In the genomic region with DNA sequence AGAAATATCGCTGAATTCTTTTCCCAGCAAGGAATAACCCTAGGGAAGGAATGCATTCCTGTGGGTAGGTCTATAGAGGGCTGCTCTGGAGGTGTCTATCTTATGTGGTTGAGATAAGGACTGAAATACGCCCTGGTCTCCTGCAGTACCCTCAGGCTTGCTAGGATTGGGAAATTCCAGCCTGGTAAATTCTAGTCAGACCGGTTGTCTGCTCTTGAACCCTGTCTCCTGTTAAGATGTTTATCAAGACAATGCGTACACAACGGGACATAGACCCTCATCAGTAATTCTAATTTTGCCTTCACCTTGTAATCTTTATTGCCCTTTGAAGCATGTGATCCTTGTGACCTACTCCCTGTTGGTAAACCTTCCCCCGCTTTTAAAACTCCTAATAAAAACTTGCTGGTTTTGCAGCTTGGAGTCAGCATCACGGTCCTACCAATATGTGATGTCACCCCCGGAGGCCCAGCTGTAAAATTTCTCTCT, we compare ENCODE assay signal across 10 cellular contexts. TPM values are rescaled to one million over a fixed set of nuclear protein-coding genes. Genes with fewer than 3 reads are reported as not detected.
DNase-seq lines count a peak whose midpoint lies in the region; TF ChIP-seq lines count a peak whose summit lies in the region.
"Not testable (repeated sequence)": the region's sequence is repeated elsewhere in the genome, so short reads cannot be mapped to it uniquely, and the experiment has no call there.
"Had no signal": no experiment of that assay in that cellular context is flagged by ENCODE, and none has a peak within 500 bp of the region (broad histone marks: within the 10 kb centered on the region; RNA-seq: fewer than 3 reads in every experiment).

No MANE protein-coding gene starts in this region.

- not testable (repeated sequence) for H2AFZ ChIP-seq in smooth muscle cell (ENCODE audit: low read depth)

- not testable (repeated sequence) for H3K9me3 ChIP-seq in Caco-2; SJCRH30 (replicated peaks); smooth muscle cell (replicated peaks; ENCODE audit: low read depth)

- H3K27ac Mint-ChIP-seq in Caco-2 (ENCODE audit: unreplicated experiment): not testable (repeated sequence)

- H2BK120ac ChIP-seq in mesendoderm (ENCODE audit: low read depth, low read length): not testable (repeated sequence)

- H3F3A ChIP-seq in smooth muscle cell (ENCODE audit: low read depth): not testable (repeated sequence)

- H3K4ac ChIP-seq in mesendoderm (ENCODE audit: low read depth, low read length): not testable (repeated sequence)

- not testable (repeated sequence) for H3K4me3 ChIP-seq in Caco-2 (ENCODE audit: low read depth, low read length); SJCRH30; fibroblast of the aortic adventitia (ENCODE audit: low read depth, low read length); mesendoderm (ENCODE audit: low read length)
- peak overlapping the region; percentile 14 for H3K4me3 ChIP-seq in smooth muscle cell

- H2BK15ac ChIP-seq in mesendoderm (replicated peaks; ENCODE audit: low read depth): not testable (repeated sequence)

- H3K4me3 Mint-ChIP-seq in Caco-2 (ENCODE audit: unreplicated experiment): not testable (repeated sequence)

- no CpG with 5 or more reads among the region's 8 CpGs for WGBS in mesendoderm (ENCODE audit: extremely low coverage, insufficient coverage, low lambda C conversion rate)
- WGBS in smooth muscle cell (ENCODE audit: low lambda C conversion rate): 4% methylated on average over 8 of the region's 8 CpGs

- H3K27ac ChIP-seq in SJCRH30 (peak overlapping the region; percentile 8; the same call in 1 of the 2 replicates), smooth muscle cell (ENCODE audit: low read depth) (peak overlapping the region; percentile 96)
- H3K27ac ChIP-seq in mesendoderm (ENCODE audit: low read depth, low read length): not testable (repeated sequence)

- not testable (repeated sequence) for TF ChIP-seq CTCF in Caco-2 (IDR thresholded peaks at IDR 0.05; ENCODE audit: insufficient read depth in 1 of 2, low read depth in 1 of 2, low read length in 1 of 2, severe bottlenecking in 1 of 2, unreplicated experiment in 1 of 2); fibroblast of the aortic adventitia (IDR thresholded peaks at IDR 0.05; ENCODE audit: insufficient read depth, low read length); smooth muscle cell (IDR thresholded peaks at IDR 0.05; ENCODE audit: borderline replicate concordance, insufficient read depth, poor library complexity, severe bottlenecking)

- not testable (repeated sequence) for H2AK5ac ChIP-seq in mesendoderm (ENCODE audit: low read length)

- H2BK5ac ChIP-seq in mesendoderm (ENCODE audit: low read length): not testable (repeated sequence)

- not testable (repeated sequence) for H3K79me1 ChIP-seq in mesendoderm (ENCODE audit: low read length)

- intact Hi-C loops in Caco-2 (cut with micrococcal nuclease; ENCODE audit: unreplicated experiment): loop anchor here (5.0 kb wide), 1 partner anchor 54 kb away; the partner anchor contains the start of gene EDIL3

- H3K23ac ChIP-seq in mesendoderm (ENCODE audit: low read length): not testable (repeated sequence)

- not testable (repeated sequence) for H3K4me1 ChIP-seq in Caco-2; mesendoderm (ENCODE audit: control insufficient read depth, low read depth, low read length)
- H3K4me1 ChIP-seq in SJCRH30 (peaks cover 16% of the 10 kb centered on the region), smooth muscle cell (ENCODE audit: low read depth) (peaks cover 22% of the 10 kb centered on the region)

- not testable (repeated sequence) for H3K4me2 ChIP-seq in mesendoderm (ENCODE audit: low read length)
- peak overlapping the region; percentile 77 for H3K4me2 ChIP-seq in smooth muscle cell

- H3K36me3 Mint-ChIP-seq in Caco-2 (ENCODE audit: insufficient read depth, unreplicated experiment): not testable (repeated sequence)

- not testable (repeated sequence) for H3K18ac ChIP-seq in mesendoderm (ENCODE audit: low read length)

- not testable (repeated sequence) for H3K79me2 ChIP-seq in mesendoderm (ENCODE audit: control insufficient read depth, insufficient read depth, low read length); smooth muscle cell (ENCODE audit: low read depth)

- H4K8ac ChIP-seq in mesendoderm (ENCODE audit: low read depth, low read length): not testable (repeated sequence)

- not testable (repeated sequence) for H3K56ac ChIP-seq in mesendoderm (ENCODE audit: low read length)

- CTCF ChIA-PET in Caco-2 (lab: Charles Lee): not testable (repeated sequence)

- not testable (repeated sequence) for H3K9ac ChIP-seq in mesendoderm (ENCODE audit: low read length)
- H3K9ac ChIP-seq in smooth muscle cell (ENCODE audit: low read depth): peak overlapping the region; percentile 80

- POLR2A ChIA-PET in Caco-2 (lab: Charles Lee): not testable (repeated sequence)

- H3K27me3 Mint-ChIP-seq in Caco-2 (ENCODE audit: insufficient read depth, unreplicated experiment): not testable (repeated sequence)

- not testable (repeated sequence) for H4K5ac ChIP-seq in mesendoderm (ENCODE audit: low read length)

- not testable (repeated sequence) for BruUV-seq in Caco-2 (replicated peaks; lab: Mats Ljungman, UMichigan)

- H3K27me3 ChIP-seq in Caco-2 (replicated peaks; ENCODE audit: control insufficient read depth, insufficient read depth, low read length); SJCRH30; mesendoderm (ENCODE audit: insufficient read depth, low read length, poor library complexity); smooth muscle cell (ENCODE audit: low read depth): not testable (repeated sequence)

- DNase-seq in Caco-2: peak; percentile 40 to 74
- peak; percentile 18 for DNase-seq in ELR (ENCODE audit: low read depth)
- peak; percentile 88 for DNase-seq in M059J (ENCODE audit: low read depth)
- peak; percentile 22 to 39 for DNase-seq in SJCRH30
- DNase-seq in astrocyte of the hippocampus (ENCODE audit: low read depth, low spot score): peak; percentile 71
- DNase-seq in fibroblast of the aortic adventitia (ENCODE audit: low read depth): peak; percentile 66
- DNase-seq in mesendoderm: peak; percentile 9
- not testable (repeated sequence) for DNase-seq in smooth muscle cell (lab: John Stamatoyannopoulos, UW; ENCODE audit: unreplicated experiment)

- not testable (repeated sequence) for H3K4me1 Mint-ChIP-seq in Caco-2 (ENCODE audit: low read depth, unreplicated experiment)

- not testable (repeated sequence) for H4K20me1 ChIP-seq in smooth muscle cell (ENCODE audit: low read depth)

- not testable (repeated sequence) for H3K36me3 ChIP-seq in Caco-2 (ENCODE audit: control insufficient read depth, insufficient read depth, low read length); SJCRH30; mesendoderm (ENCODE audit: control insufficient read depth, insufficient read depth, low read length); smooth muscle cell (ENCODE audit: low read depth)

- not testable (repeated sequence) for H3K9me3 Mint-ChIP-seq in Caco-2 (ENCODE audit: unreplicated experiment)

RNA-seq across cellular contexts. Expression of gene EDIL3, which starts 51.2 kb away (rescaled TPM):
- total RNA-seq in Caco-2 (2022): 0.28 TPM in 1 of 2 replicates, not detected in the other
- 73.0 and 109 TPM in 2 replicates for total RNA-seq in M059J (2014; rRNA removed; shearing (Covaris generic))
- 27.8 and 29.0 TPM in 2 replicates for total RNA-seq in SJCRH30 (2014; rRNA removed; shearing (Covaris generic))
- total RNA-seq in fibroblast of the aortic adventitia (ENCODE audit: low replicate concordance): 48.1 and 248 TPM in 2 replicates
- polyA plus RNA-seq in mesendoderm (2013, experiment 1 of 2): 11.3 TPM
- polyA plus RNA-seq in mesendoderm (2013, experiment 2 of 2): 12.5 TPM
- total RNA-seq in smooth muscle cell: 119 and 180 TPM in 2 replicates
- polyA plus RNA-seq in smooth muscle cell: 62.5 and 98.4 TPM in 2 replicates
- total RNA-seq: CD4-positive, alpha-beta T cell; MCF 10A had no signal

Comparison
In these comparisons a context has a peak if more than half of its experiments do, and no peak if none do; other contexts are left out.
1. RNA of gene EDIL3, which starts 51.2 kb away (total RNA-seq): 48.1 to 248 TPM in fibroblast of the aortic adventitia, 119 to 180 TPM in smooth muscle cell, 73.0 to 109 TPM in M059J and 27.8 to 29.0 TPM in SJCRH30; 0.28 TPM in Caco-2; every median in the first group is over 10 times any median in the second.